In the genomic region with DNA sequence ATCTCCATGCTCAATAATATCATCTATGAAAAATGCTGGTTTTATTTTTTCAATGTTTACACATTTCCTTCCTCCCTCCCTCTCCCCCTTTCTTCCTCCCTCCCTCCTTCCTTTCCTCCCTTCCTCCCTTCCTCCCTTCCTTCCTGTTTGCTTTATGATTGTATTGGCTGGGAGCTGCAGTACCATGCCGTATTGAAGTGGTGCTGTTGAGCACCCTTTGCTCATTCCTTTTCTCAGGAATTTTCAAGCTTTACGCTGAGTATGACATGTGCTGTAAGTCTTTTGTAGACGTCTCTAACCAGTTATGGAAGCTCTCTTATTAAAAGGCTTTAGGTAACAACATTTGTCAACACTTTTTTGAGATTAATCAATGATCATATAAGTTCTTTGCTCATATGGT, we compare ENCODE assay signal across 12 cellular contexts.
A peak's percentile ranks its signal among the peaks of the same experiment; 100 is the strongest.
DNase-seq lines count a peak whose midpoint lies in the region; ATAC-seq and TF ChIP-seq lines count a peak whose summit lies in the region.
"Had no signal": no experiment of that assay in that cellular context is flagged by ENCODE, and none has a peak within 500 bp of the region (broad histone marks: within the 10 kb centered on the region; RNA-seq: fewer than 3 reads in every experiment).

No MANE protein-coding gene starts in this region.

- 29 to 31% methylated on average over 3 of the region's 3 CpGs for WGBS in GM23248 (ENCODE audit: low coverage in 1 of 2, low lambda C conversion rate in 2 of 2, missing lambda C conversion rate in 2 of 2), 2 experiments

- H3K4me1 ChIP-seq in GM23248 (ENCODE audit: insufficient read depth) = peaks cover 29% of the 10 kb centered on the region
- H3K4me1 ChIP-seq: pancreas had no signal

- peaks cover 4% of the 10 kb centered on the region for H3K36me3 Mint-ChIP-seq in glutamatergic neuron (ENCODE audit: unreplicated experiment)

- no peak overlapping the region for H3K27ac ChIP-seq in GM23248
- H3K27ac ChIP-seq: pancreas had no signal

- H3K9ac ChIP-seq in GM23248 = no peak overlapping the region

- H3F3A ChIP-seq in GM23248 (ENCODE audit: insufficient read depth) = peaks cover 29% of the 10 kb centered on the region

- H3K27me3 Mint-ChIP-seq in glutamatergic neuron (ENCODE audit: unreplicated experiment) = peaks cover 2% of the 10 kb centered on the region

- no peak overlapping the region for H3K27ac Mint-ChIP-seq in glutamatergic neuron (ENCODE audit: unreplicated experiment)
- H3K27ac Mint-ChIP-seq: CD4-positive, alpha-beta T cell had no signal

- H3K4me1 Mint-ChIP-seq in glutamatergic neuron (ENCODE audit: low read depth, unreplicated experiment) = peaks cover 24% of the 10 kb centered on the region

- no peaks in the 10 kb centered on the region for H3K79me2 ChIP-seq in GM23248 (ENCODE audit: insufficient read depth)

- H3K9me3 Mint-ChIP-seq in glutamatergic neuron (ENCODE audit: unreplicated experiment) = peaks cover 5% of the 10 kb centered on the region

- no peaks in the 10 kb centered on the region for H3K27me3 ChIP-seq in GM23248 (replicated peaks; ENCODE audit: insufficient read depth)
- H3K27me3 ChIP-seq: pancreas had no signal

- ATAC-seq in GM21717 (IDR thresholded peaks at IDR 0.05; ENCODE audit: unreplicated experiment) = no peak
- ATAC-seq: left lobe of liver, pancreas had no signal

- DNase-seq in 8988T (peak; percentile 27), GM23248 (peak; percentile 34), SK-N-DZ (ENCODE audit: low spot score) (peak; percentile 4), glutamatergic neuron (no peak), NCI-H2227 treated with DMSO at 0.1 percent for 48 hours (lab: John Stamatoyannopoulos, UW) (no peak), NCI-H2029 treated with DMSO at 0.1 percent for 48 hours (lab: John Stamatoyannopoulos, UW) (no peak)
- DNase-seq in NK-92 treated with Interleukin-12 subunit alpha and Interleukin-12 subunit beta, amount 100 ng/mL, for 24 hours (lab: John Stamatoyannopoulos, UW) = no peak
- DNase-seq: CD4-positive, alpha-beta T cell; pancreas; stimulated activated CD4-positive, alpha-beta T cell treated with anti-CD3 and anti-CD28 coated beads, Interleukin-4, amount 100 ng/mL, for 1 hour had no signal

- no peaks in the 10 kb centered on the region for H4K20me1 ChIP-seq in GM23248 (ENCODE audit: insufficient read depth)

- H3K4me3 ChIP-seq in GM23248 = no peak overlapping the region
- H3K4me3 ChIP-seq: pancreas had no signal

- H3K4me2 ChIP-seq in GM23248 (ENCODE audit: unreplicated experiment) = no peak overlapping the region

- no peaks in the 10 kb centered on the region for H3K9me2 ChIP-seq in GM23248 (ENCODE audit: insufficient read depth)

- H3K36me3 ChIP-seq in GM23248 (ENCODE audit: low read depth) = no peaks in the 10 kb centered on the region
- H3K36me3 ChIP-seq: pancreas had no signal

- peak overlapping the region; percentile 39; the same call in 1 of the 2 replicates for H2AFZ ChIP-seq in GM23248

- no peak overlapping the region for H3K4me3 Mint-ChIP-seq in glutamatergic neuron (ENCODE audit: unreplicated experiment)
- H3K4me3 Mint-ChIP-seq: CD4-positive, alpha-beta T cell had no signal

- TF ChIP-seq CTCF in glutamatergic neuron (IDR thresholded peaks at IDR 0.05; ENCODE audit: partially characterized antibody, unreplicated experiment) = peak; percentile 55

- peaks cover 4% of the 10 kb centered on the region for H3K9me3 ChIP-seq in GM23248 (ENCODE audit: low read depth)
- H3K9me3 ChIP-seq: pancreas had no signal

- in situ Hi-C loops in GM23248 (cut with MboI) = no loop called here

Comparison
In these comparisons a context has a peak if more than half of its experiments do, and no peak if none do; other contexts are left out.
1. DNase-seq: peak in 8988T (single experiment), GM23248 (single experiment) and SK-N-DZ (single experiment); none in glutamatergic neuron (single experiment), NCI-H2227 treated with DMSO at 0.1 percent for 48 hours (single experiment), NK-92 treated with Interleukin-12 subunit alpha and Interleukin-12 subunit beta, amount 100 ng/mL, for 24 hours (single experiment) and NCI-H2029 treated with DMSO at 0.1 percent for 48 hours (single experiment).